Comparison of ENCODE assay signal across 8 cellular contexts in genomic region chr2:102103992-102104871, GRCh38. TPM values are rescaled to one million over a fixed set of nuclear protein-coding genes. Genes with fewer than 3 reads are reported as not detected.
DNase-seq lines count a peak whose midpoint lies in the region; ATAC-seq and TF ChIP-seq lines count a peak whose summit lies in the region.

No MANE protein-coding gene starts in this region.

- intact Hi-C loops in Right ventricle myocardium inferior (cut with DNase I) (loop anchor here (5.0 kb wide), 1 partner anchor 38 kb away; the partner anchor contains the start of gene IL1R1), cardiac septum (cut with DNase I) (no loop called here)
- intact Hi-C loops in activated CD4-positive, alpha-beta T cell treated with anti-CD3 and anti-CD28 coated beads, Interleukin-2, amount 10 ng/mL, durations not matched to agents 24 days and 14 days (cut with micrococcal nuclease), result loop anchor here (2.0 kb wide), 2 partner anchors 33 to 41 kb away; no protein-coding TSS in a partner anchor

- DNase-seq in Right ventricle myocardium inferior (ENCODE audit: missing footprints) (peak; percentile 74), cardiac septum (ENCODE audit: low spot score) (no peak), osteoblast (ENCODE audit: insufficient read length, low spot score, missing footprints) (peak; percentile 72), upper lobe of left lung (peak in 1 of 2 donors; percentile 79), glutamatergic neuron (no peak)
- DNase-seq in activated CD4-positive, alpha-beta T cell treated with anti-CD3 and anti-CD28 coated beads, Interleukin-2, amount 10 ng/mL, durations not matched to agents 24 days and 14 days, result peak; percentile 76
- DNase-seq in effector memory CD4-positive, alpha-beta T cell, result peak in 2 of 3 donors; percentile 1 to 9

- TF ChIP-seq CTCF in osteoblast (IDR thresholded peaks at IDR 0.05; ENCODE audit: extremely low read depth, low read depth, low read length), result no peak
- TF ChIP-seq CTCF in upper lobe of left lung (IDR thresholded peaks at IDR 0.05), result no peak
- no peak for TF ChIP-seq CTCF in glutamatergic neuron (IDR thresholded peaks at IDR 0.05; ENCODE audit: partially characterized antibody, unreplicated experiment)

- H3K27me3 ChIP-seq in effector memory CD4-positive, alpha-beta T cell (replicated peaks; ENCODE audit: control insufficient read depth, insufficient read depth, low read length, poor library complexity, severe bottlenecking), result no peaks in the 10 kb centered on the region
- no peaks in the 10 kb centered on the region for H3K27me3 ChIP-seq in osteoblast (ENCODE audit: insufficient read depth, low read length)
- H3K27me3 ChIP-seq in upper lobe of left lung, result no peaks in the 10 kb centered on the region

- 4 to 6% methylated on average over 13 to 15 of the region's 15 CpGs for WGBS in upper lobe of left lung, 2 donors

- H3K27ac ChIP-seq in effector memory CD4-positive, alpha-beta T cell (ENCODE audit: insufficient read depth, low read length, poor library complexity, severe bottlenecking), result no peak overlapping the region
- H3K27ac ChIP-seq in osteoblast (ENCODE audit: low read depth, low read length), result peak overlapping the region; percentile 96
- H3K27ac ChIP-seq in upper lobe of left lung, result peak overlapping the region; percentile 76 to 83 (median 79)

- peaks cover 22% of the 10 kb centered on the region for H3K4me1 Mint-ChIP-seq in activated CD4-positive, alpha-beta T cell treated with anti-CD3 and anti-CD28 coated beads, Interleukin-2, amount 10 ng/mL, durations not matched to agents 24 days and 14 days
- no peaks in the 10 kb centered on the region for H3K4me1 Mint-ChIP-seq in glutamatergic neuron (ENCODE audit: low read depth, unreplicated experiment)

- peak in 2 of 4 donors; percentile 56 to 66 for TF ChIP-seq POLR2A in upper lobe of left lung (IDR thresholded peaks at IDR 0.05)

- TF ChIP-seq EP300 in upper lobe of left lung (IDR thresholded peaks at IDR 0.05), result peak in 3 of 4 donors; percentile 46 to 72 (median 58)

- no peaks in the 10 kb centered on the region for H3K36me3 Mint-ChIP-seq in activated CD4-positive, alpha-beta T cell treated with anti-CD3 and anti-CD28 coated beads, Interleukin-2, amount 10 ng/mL, durations not matched to agents 24 days and 14 days (ENCODE audit: low read depth)
- H3K36me3 Mint-ChIP-seq in glutamatergic neuron (ENCODE audit: unreplicated experiment), result no peaks in the 10 kb centered on the region

- peaks cover 16% of the 10 kb centered on the region for H3K9me3 Mint-ChIP-seq in activated CD4-positive, alpha-beta T cell treated with anti-CD3 and anti-CD28 coated beads, Interleukin-2, amount 10 ng/mL, durations not matched to agents 24 days and 14 days
- peaks cover 5% of the 10 kb centered on the region for H3K9me3 Mint-ChIP-seq in glutamatergic neuron (ENCODE audit: unreplicated experiment)

- no peaks in the 10 kb centered on the region for H3K4me1 ChIP-seq in effector memory CD4-positive, alpha-beta T cell (ENCODE audit: control insufficient read depth, insufficient read depth, low read length, poor library complexity, severe bottlenecking)
- H3K4me1 ChIP-seq in osteoblast (ENCODE audit: insufficient read depth, low read length), result peaks cover 42% of the 10 kb centered on the region
- peaks cover 7 to 26% (median 23%) of the 10 kb centered on the region in 4 donors for H3K4me1 ChIP-seq in upper lobe of left lung

- peak overlapping the region; percentile 58 for H2AFZ ChIP-seq in osteoblast (ENCODE audit: low read length)

- peak overlapping the region; percentile 14 for H3K27ac Mint-ChIP-seq in activated CD4-positive, alpha-beta T cell treated with anti-CD3 and anti-CD28 coated beads, Interleukin-2, amount 10 ng/mL, durations not matched to agents 24 days and 14 days
- H3K27ac Mint-ChIP-seq in glutamatergic neuron (ENCODE audit: unreplicated experiment), result no peak overlapping the region

- ATAC-seq in Right ventricle myocardium inferior (peak; percentile 79), HG03432 (IDR thresholded peaks at IDR 0.05; ENCODE audit: unreplicated experiment) (peak; percentile 84), upper lobe of left lung (ENCODE audit: low FRiP score in 2 of 2) (peak; percentile 79 to 80)

- peak overlapping the region; percentile 26 for H3K4me3 ChIP-seq in effector memory CD4-positive, alpha-beta T cell (ENCODE audit: insufficient read depth, low read depth, low read length, poor library complexity, severe bottlenecking)
- H3K4me3 ChIP-seq in osteoblast (ENCODE audit: insufficient read depth, low read length) (peak overlapping the region; percentile 73), upper lobe of left lung (peak overlapping the region; percentile 19 to 50 (median 42))

- peaks cover 35% of the 10 kb centered on the region for H3K27me3 Mint-ChIP-seq in activated CD4-positive, alpha-beta T cell treated with anti-CD3 and anti-CD28 coated beads, Interleukin-2, amount 10 ng/mL, durations not matched to agents 24 days and 14 days
- peaks cover 3% of the 10 kb centered on the region for H3K27me3 Mint-ChIP-seq in glutamatergic neuron (ENCODE audit: unreplicated experiment)

- no peaks in the 10 kb centered on the region for H3K36me3 ChIP-seq in effector memory CD4-positive, alpha-beta T cell (ENCODE audit: control insufficient read depth, insufficient read depth, low read length)
- H3K36me3 ChIP-seq in osteoblast (ENCODE audit: insufficient read depth, low read length) (no peaks in the 10 kb centered on the region), upper lobe of left lung (no peaks in the 10 kb centered on the region)

- H3K79me2 ChIP-seq in osteoblast (ENCODE audit: insufficient read depth, low read length), result no peaks in the 10 kb centered on the region

- H4K20me1 ChIP-seq in osteoblast (ENCODE audit: insufficient read depth, low read length), result no peaks in the 10 kb centered on the region

- peak overlapping the region; percentile 89 for H3K4me2 ChIP-seq in osteoblast (ENCODE audit: insufficient read depth, low read length)

- H3K4me3 Mint-ChIP-seq in activated CD4-positive, alpha-beta T cell treated with anti-CD3 and anti-CD28 coated beads, Interleukin-2, amount 10 ng/mL, durations not matched to agents 24 days and 14 days, result peak overlapping the region; percentile 79
- H3K4me3 Mint-ChIP-seq in glutamatergic neuron (ENCODE audit: unreplicated experiment), result no peak overlapping the region

- H3K9me3 ChIP-seq in effector memory CD4-positive, alpha-beta T cell (ENCODE audit: control insufficient read depth, low read length), result no peaks in the 10 kb centered on the region
- H3K9me3 ChIP-seq in osteoblast (ENCODE audit: low read depth, low read length) (no peaks in the 10 kb centered on the region), upper lobe of left lung (no peaks in the 10 kb centered on the region)

RNA-seq across cellular contexts. Expression of gene IL1R1, which starts 38.3 kb away (rescaled TPM):
- total RNA-seq in Right ventricle myocardium inferior (26.6 TPM), cardiac septum (27.7 TPM), osteoblast (89.8 and 116 TPM in 2 replicates), upper lobe of left lung (100 to 1,000 TPM in 3 of 6 donors, 10 to 100 TPM in 3; 48.2 to 148 (median 111) TPM), glutamatergic neuron (ENCODE audit: unreplicated experiment) (0.17 TPM)
- 1.7 and 2.2 TPM in 2 replicates for total RNA-seq in activated CD4-positive, alpha-beta T cell treated with anti-CD3 and anti-CD28 coated beads, Interleukin-2, amount 10 ng/mL, durations not matched to agents 24 days and 14 days

Comparison
In these comparisons a context has a peak if more than half of its experiments do, and no peak if none do; other contexts are left out.
1. DNase-seq: peak in Right ventricle myocardium inferior (single experiment), activated CD4-positive, alpha-beta T cell treated with anti-CD3 and anti-CD28 coated beads, Interleukin-2, amount 10 ng/mL, durations not matched to agents 24 days and 14 days (single experiment), effector memory CD4-positive, alpha-beta T cell (2 of 3) and osteoblast (single experiment); none in cardiac septum (single experiment) and glutamatergic neuron (single experiment).
2. Peak in every context shown above with its lines, with median percentiles within 50 percentile points of each other: ATAC-seq and H3K4me3 ChIP-seq.